ENCODE assay signal across 29 cellular contexts in the genomic region with DNA sequence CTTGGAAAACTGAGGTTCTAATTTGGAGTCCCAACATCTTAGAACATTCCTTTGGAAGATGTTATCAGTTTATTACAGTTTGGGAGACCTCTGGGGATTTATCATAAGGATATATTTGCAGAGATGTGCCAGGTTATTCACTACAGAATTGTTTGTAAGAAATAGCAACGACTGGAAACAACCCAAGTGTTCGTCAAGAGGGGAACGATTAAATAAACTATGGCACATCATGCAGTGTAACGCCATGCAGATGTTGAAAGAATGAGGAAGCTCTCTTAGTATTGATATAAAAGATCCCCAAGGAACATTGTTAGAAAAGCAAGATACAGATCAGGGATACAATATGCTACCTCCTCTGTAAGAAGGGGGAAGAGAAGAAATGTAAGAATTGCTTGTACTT. TPM values are rescaled to one million over a fixed set of nuclear protein-coding genes. Genes with fewer than 3 reads are reported as not detected.
A peak's percentile ranks its signal among the peaks of the same experiment; 100 is the strongest.
DNase-seq lines count a peak whose midpoint lies in the region; ATAC-seq, FAIRE-seq and TF ChIP-seq lines count a peak whose summit lies in the region.
"Had no signal": no experiment of that assay in that cellular context is flagged by ENCODE, and none has a peak within 500 bp of the region (broad histone marks: within the 10 kb centered on the region; RNA-seq: fewer than 3 reads in every experiment).

No MANE protein-coding gene starts in this region.

- CTCF ChIA-PET in SK-N-SH (lab: Yijun Ruan, JAX), result interaction anchor here (0.9 to 2.6 kb wide), 3 partner anchors 21 to 200 kb away, joined by 3 to 12 read pairs (median 5); no protein-coding TSS in a partner anchor

- H3K9me3 ChIP-seq in SK-N-SH (no peaks in the 10 kb centered on the region), smooth muscle cell (replicated peaks; ENCODE audit: low read depth) (no peaks in the 10 kb centered on the region)
- H3K9me3 ChIP-seq: heart left ventricle, transverse colon had no signal

- H3K27me3 ChIP-seq in SK-N-SH (ENCODE audit: insufficient read depth), result no peaks in the 10 kb centered on the region
- H3K27me3 ChIP-seq in smooth muscle cell (ENCODE audit: low read depth), result no peaks in the 10 kb centered on the region
- H3K27me3 ChIP-seq: dorsolateral prefrontal cortex, foreskin keratinocyte, heart left ventricle, transverse colon had no signal

- H3K27ac ChIP-seq in SK-N-SH (ENCODE audit: low read depth in 2 of 2, low read length in 1 of 2) (peak overlapping the region; percentile 93 to 99), smooth muscle cell (ENCODE audit: low read depth) (peak overlapping the region; percentile 95)
- H3K27ac ChIP-seq: dorsolateral prefrontal cortex, foreskin keratinocyte, heart left ventricle, parathyroid adenoma, transverse colon had no signal

- H3K79me2 ChIP-seq in SK-N-SH (ENCODE audit: insufficient read depth), result no peaks in the 10 kb centered on the region
- H3K79me2 ChIP-seq in smooth muscle cell (ENCODE audit: low read depth), result no peaks in the 10 kb centered on the region
- H3K79me2 ChIP-seq: parathyroid adenoma had no signal

- no peaks in the 10 kb centered on the region for H4K20me1 ChIP-seq in SK-N-SH (ENCODE audit: insufficient read depth)
- H4K20me1 ChIP-seq in smooth muscle cell (ENCODE audit: low read depth), result no peaks in the 10 kb centered on the region

- H2AFZ ChIP-seq in SK-N-SH (ENCODE audit: low read depth), result peak overlapping the region; percentile 1; the same call in 1 of the 2 replicates
- peak overlapping the region; percentile 28 for H2AFZ ChIP-seq in smooth muscle cell (ENCODE audit: low read depth)
- H2AFZ ChIP-seq: parathyroid adenoma had no signal

- H3K9me2 ChIP-seq in SK-N-SH, result no peaks in the 10 kb centered on the region

- no peak for TF ChIP-seq RAD21 in SK-N-SH (IDR thresholded peaks at IDR 0.05; ENCODE audit: low read length)

- peak; percentile 25 to 66; a peak in 1 of 4 replicates for TF ChIP-seq EP300 in SK-N-SH (IDR thresholded peaks at IDR 0.05; ENCODE audit: borderline replicate concordance in 1 of 2, low read depth in 1 of 2, low read length in 1 of 2)

- POLR2A ChIA-PET in SK-N-SH (lab: Yijun Ruan, JAX), result no interaction called here

- TF ChIP-seq POLR2A in GM12892 (IDR thresholded peaks at IDR 0.05; ENCODE audit: low read depth, low read length), result no peak

- TF ChIP-seq CTCF in SK-N-SH (IDR thresholded peaks at IDR 0.05) (no peak), fibroblast of mammary gland (conservative IDR thresholded peaks at IDR 0.05; ENCODE audit: control insufficient read depth, insufficient read depth, low read depth, low read length) (no peak), smooth muscle cell (IDR thresholded peaks at IDR 0.05; ENCODE audit: borderline replicate concordance, insufficient read depth, poor library complexity, severe bottlenecking) (no peak)

- no peaks in the 10 kb centered on the region for H3K36me3 ChIP-seq in SK-N-SH (replicated peaks in 1 of 2; ENCODE audit: control insufficient read depth in 1 of 2, insufficient read depth in 2 of 2, low read length in 1 of 2)
- no peaks in the 10 kb centered on the region for H3K36me3 ChIP-seq in smooth muscle cell (ENCODE audit: low read depth)
- H3K36me3 ChIP-seq: heart left ventricle, transverse colon had no signal

- peaks cover 23% of the 10 kb centered on the region for H3F3A ChIP-seq in SK-N-SH (replicated peaks; ENCODE audit: insufficient read depth)
- H3F3A ChIP-seq in smooth muscle cell (ENCODE audit: low read depth), result no peaks in the 10 kb centered on the region

- no peak for ATAC-seq in Right ventricle myocardium inferior
- ATAC-seq: activated CD4-positive, alpha-beta T cell treated with anti-CD3 and anti-CD28 coated beads for 36 hours; activated CD8-positive, alpha-beta T cell treated with anti-CD3 and anti-CD28 coated beads, Interleukin-2, amount 10 ng/mL, durations not matched to agents 7 days and 5 days; activated naive CD4-positive, alpha-beta T cell treated with anti-CD3 and anti-CD28 coated beads, Interleukin-2, amount 50 U/mL, for 72 hours; CD8-positive, alpha-beta T cell; foreskin keratinocyte; heart left ventricle; right cardiac atrium had no signal

- H3K4me3 ChIP-seq in SK-N-SH (ENCODE audit: low read depth in 2 of 2, low read length in 1 of 2) (no peak overlapping the region), fibroblast of mammary gland (ENCODE audit: control insufficient read depth, low read depth, low read length) (no peak overlapping the region), smooth muscle cell (no peak overlapping the region)
- H3K4me3 ChIP-seq: dorsolateral prefrontal cortex, heart left ventricle, transverse colon had no signal

- DNase-seq in EL, result peak; percentile 64
- DNase-seq in SK-N-SH, result no peak
- DNase-seq in fibroblast of mammary gland (ENCODE audit: low read depth), result peak; percentile 64
- no peak for DNase-seq in smooth muscle cell (lab: John Stamatoyannopoulos, UW; ENCODE audit: unreplicated experiment)
- DNase-seq in Right ventricle myocardium inferior (ENCODE audit: missing footprints), result no peak
- no peak for DNase-seq in RPMI8226
- DNase-seq in GM12892 (ENCODE audit: insufficient read length), result no peak
- DNase-seq: activated CD4-positive, alpha-beta T cell treated with anti-CD3 and anti-CD28 coated beads for 36 hours; activated CD8-positive, alpha-beta T cell treated with anti-CD3 and anti-CD28 coated beads, Interleukin-2, amount 10 ng/mL, durations not matched to agents 7 days and 5 days; AML-193; aorta; CD8-positive, alpha-beta T cell; central memory CD4-positive, alpha-beta T cell; dorsolateral prefrontal cortex; foreskin keratinocyte; heart left ventricle; KG1; kidney glomerular epithelial cell; NCI-H1417; NCI-H2081 treated with DMSO at 0.1 percent for 48 hours; NCI-H345; NCI-H748 treated with DMSO at 0.1 percent for 48 hours; right cardiac atrium; stimulated activated CD4-positive, alpha-beta T cell treated with anti-CD3 and anti-CD28 coated beads, Interleukin-2, amount 100 ng/mL, for 48 hours; transverse colon had no signal

- intact Hi-C loops in Right ventricle myocardium inferior (cut with DNase I), result no loop called here

- H3K4me1 ChIP-seq in SK-N-SH (ENCODE audit: control insufficient read depth in 1 of 2, insufficient read depth in 2 of 2, low read depth in 1 of 2, low read length in 1 of 2) (peaks cover 0 to 26% of the 10 kb centered on the region in 2 experiments), smooth muscle cell (ENCODE audit: low read depth) (peaks cover 10% of the 10 kb centered on the region)
- H3K4me1 ChIP-seq: heart left ventricle, parathyroid adenoma, transverse colon had no signal

- peak overlapping the region; percentile 48; the same call in 1 of the 2 replicates for H3K9ac ChIP-seq in SK-N-SH
- H3K9ac ChIP-seq in smooth muscle cell (ENCODE audit: low read depth), result peak overlapping the region; percentile 49
- H3K9ac ChIP-seq: parathyroid adenoma had no signal

- FAIRE-seq in GM12892 (lab: Jason Lieb, UNC), result no peak
- FAIRE-seq: H54, RCC 7860 had no signal

- WGBS in SK-N-SH (ENCODE audit: low lambda C conversion rate), result 24% methylated on average over 4 of the region's 4 CpGs
- WGBS in smooth muscle cell (ENCODE audit: low lambda C conversion rate), result 92% methylated on average over 4 of the region's 4 CpGs

- H3K4me2 ChIP-seq in SK-N-SH (peak overlapping the region; percentile 50), smooth muscle cell (peak overlapping the region; percentile 76)

TF ChIP-seq in SK-N-SH, 30 proteins besides CTCF, POLR2A, EP300 and RAD21 (continues in another document):
- no peak for TF ChIP-seq GATA2 (CRISPR knock-in tag; IDR thresholded peaks at IDR 0.05)
- TF ChIP-seq NFIC (IDR thresholded peaks at IDR 0.05; ENCODE audit: borderline replicate concordance), result peak; percentile 66; the same call in 1 of the 2 replicates
- TF ChIP-seq, protein P1, sequence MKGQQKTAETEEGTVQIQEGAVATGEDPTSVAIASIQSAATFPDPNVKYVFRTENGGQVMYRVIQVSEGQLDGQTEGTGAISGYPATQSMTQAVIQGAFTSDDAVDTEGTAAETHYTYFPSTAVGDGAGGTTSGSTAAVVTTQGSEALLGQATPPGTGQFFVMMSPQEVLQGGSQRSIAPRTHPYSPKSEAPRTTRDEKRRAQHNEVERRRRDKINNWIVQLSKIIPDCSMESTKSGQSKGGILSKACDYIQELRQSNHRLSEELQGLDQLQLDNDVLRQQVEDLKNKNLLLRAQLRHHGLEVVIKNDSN (IDR thresholded peaks at IDR 0.05; ENCODE audit: borderline replicate concordance, low read depth), result no peak
- no peak for TF ChIP-seq RFX5 (IDR thresholded peaks at IDR 0.05; ENCODE audit: low read length)
- TF ChIP-seq POLR2AphosphoS5 (IDR thresholded peaks at IDR 0.05; ENCODE audit: low read depth, low read length), result 0 out of 2 replicates have a peak, but pooled peaks have one; percentile 41
- no peak for TF ChIP-seq TAF1 (IDR thresholded peaks at IDR 0.05; ENCODE audit: borderline replicate concordance, low read depth, low read length)
- TF ChIP-seq MEF2A (IDR thresholded peaks at IDR 0.05; ENCODE audit: borderline replicate concordance, low read depth), result no peak
- TF ChIP-seq TCF12 (IDR thresholded peaks at IDR 0.05), result peak; percentile 79
- TF ChIP-seq MXI1 (IDR thresholded peaks at IDR 0.05; ENCODE audit: low read depth, low read length), result no peak
- peak; percentile 83 for TF ChIP-seq ELF1 (IDR thresholded peaks at IDR 0.05)
- TF ChIP-seq NRF1 (IDR thresholded peaks at IDR 0.05; ENCODE audit: low read depth, low read length), result no peak
- no peak for TF ChIP-seq YY1 (IDR thresholded peaks at IDR 0.05; ENCODE audit: low read depth)
- TF ChIP-seq, protein P2, sequence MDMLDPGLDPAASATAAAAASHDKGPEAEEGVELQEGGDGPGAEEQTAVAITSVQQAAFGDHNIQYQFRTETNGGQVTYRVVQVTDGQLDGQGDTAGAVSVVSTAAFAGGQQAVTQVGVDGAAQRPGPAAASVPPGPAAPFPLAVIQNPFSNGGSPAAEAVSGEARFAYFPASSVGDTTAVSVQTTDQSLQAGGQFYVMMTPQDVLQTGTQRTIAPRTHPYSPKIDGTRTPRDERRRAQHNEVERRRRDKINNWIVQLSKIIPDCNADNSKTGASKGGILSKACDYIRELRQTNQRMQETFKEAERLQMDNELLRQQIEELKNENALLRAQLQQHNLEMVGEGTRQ (IDR thresholded peaks at IDR 0.05; ENCODE audit: borderline replicate concordance, low read depth, low read length), result no peak

RNA-seq across cellular contexts. Expression of a gene that starts 9.1 kb away (rescaled TPM):
- polyA plus RNA-seq in SK-N-SH (2012; rRNA removed) (23.1 and 29.0 TPM in 2 replicates), smooth muscle cell (6.2 and 8.9 TPM in 2 replicates)
- polyA plus RNA-seq in SK-N-SH (2012; cell fraction: cytosol; rRNA removed), result 33.1 and 33.3 TPM in 2 replicates
- polyA plus RNA-seq in SK-N-SH (2012; cell fraction: nucleus; rRNA removed), result 17.6 and 28.6 TPM in 2 replicates
- total RNA-seq in smooth muscle cell (31.1 and 42.8 TPM in 2 replicates), Right ventricle myocardium inferior (18.2 TPM)
- polyA plus RNA-seq in GM12892 (2012; ENCODE audit: missing spikeins), result 4.0 TPM

Comparison
In these comparisons a context has a peak if more than half of its experiments do, and no peak if none do; other contexts are left out.
1. DNase-seq: peak in EL (single experiment) and fibroblast of mammary gland (single experiment); none in SK-N-SH (single experiment), smooth muscle cell (single experiment), Right ventricle myocardium inferior (single experiment), RPMI8226 (single experiment) and GM12892 (single experiment).